8 cellular contexts compared by ENCODE assay signal in the genomic region with DNA sequence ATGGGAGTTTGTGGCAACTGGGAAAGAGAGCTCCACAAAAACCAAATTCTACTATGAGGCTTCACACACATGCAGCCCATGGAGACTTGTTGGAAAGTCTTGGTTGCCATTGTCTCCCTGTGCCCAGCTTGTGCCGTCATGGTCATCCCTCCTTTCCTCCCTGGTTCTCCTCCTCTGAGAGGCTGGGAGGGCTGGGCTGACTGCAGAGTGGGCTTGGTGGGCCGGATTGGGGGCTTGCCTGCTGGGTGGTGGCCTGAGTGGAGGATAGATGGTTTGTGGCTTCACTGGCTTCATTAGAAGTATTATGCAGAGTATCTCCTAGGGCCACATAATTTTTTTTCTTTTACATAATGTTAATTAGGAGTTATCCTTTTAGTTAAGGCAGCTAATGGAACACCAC. TPM values are rescaled to one million over a fixed set of nuclear protein-coding genes. Genes with fewer than 3 reads are reported as not detected.
"Had no signal": no experiment of that assay in that cellular context is flagged by ENCODE, and none has a peak within 500 bp of the region (broad histone marks: within the 10 kb centered on the region; RNA-seq: fewer than 3 reads in every experiment).

No MANE protein-coding gene starts in this region.

- H3K27ac Mint-ChIP-seq: GM23338, H9 had no signal

- H3K4me3 ChIP-seq: GM23338, K562 had no signal

- H3K4me3 Mint-ChIP-seq: GM23338, H9 had no signal

- H2AFZ ChIP-seq: GM23338 had no signal

- H3K9me3 Mint-ChIP-seq: GM23338, H9 had no signal

- FAIRE-seq: H1, H54, HTR-8/SVneo, K562 had no signal

- H3K4me1 Mint-ChIP-seq: GM23338 had no signal

- ATAC-seq: GM23338, K562 had no signal

- H3K4me2 ChIP-seq: GM23338 had no signal

- DNase-seq: H9, HCEC 1CT, IMR-90 had no signal

RNA-seq across cellular contexts. Expression of gene IRX2, which starts 52.3 kb away (rescaled TPM):
- polyA plus RNA-seq: K562 had no signal
